ENCODE assay signal across 8 cellular contexts in genomic region chr10:76036410-76036940, GRCh38.
DNase-seq lines count a peak whose midpoint lies in the region; ATAC-seq and TF ChIP-seq lines count a peak whose summit lies in the region.

No MANE protein-coding gene starts in this region.

- peak; percentile 61 for ATAC-seq in HG03097 (IDR thresholded peaks at IDR 0.05; ENCODE audit: low FRiP score, unreplicated experiment)
- no peak for ATAC-seq in HG03439 (IDR thresholded peaks at IDR 0.05; ENCODE audit: unreplicated experiment)

- no peak overlapping the region for H3K27ac ChIP-seq in ovary

- DNase-seq in AG08396 (ENCODE audit: low spot score): peak; percentile 87
- peak; percentile 72 for DNase-seq in GM13976 (ENCODE audit: low spot score)
- DNase-seq in NOMO-1 treated with dmso at 0.1 percent for 144 hours (lab: John Stamatoyannopoulos, UW; ENCODE audit: unreplicated experiment): peak; percentile 58
- DNase-seq in activated effector memory CD4-positive, alpha-beta T cell treated with Interleukin-2 at 50 U/mL for 16 hours: peak; percentile 2
- peak; percentile 64 for DNase-seq in globus pallidus (ENCODE audit: low spot score)
- peak; percentile 74 to 87 (median 86) for DNase-seq in ovary

- TF ChIP-seq POLR2A in ovary (IDR thresholded peaks at IDR 0.05): no peak

- H3K9me3 ChIP-seq in ovary: no peaks in the 10 kb centered on the region

- no peak overlapping the region for H3K4me3 ChIP-seq in ovary

- TF ChIP-seq CTCF in GM13976 (IDR thresholded peaks at IDR 0.05; ENCODE audit: borderline replicate concordance, control extremely low read depth, extremely low read depth, insufficient read depth, missing control alignments) (peak; percentile 81), ovary (IDR thresholded peaks at IDR 0.05) (peak; percentile 75 to 89 (median 76))

- no peaks in the 10 kb centered on the region for H3K36me3 ChIP-seq in ovary

- intact Hi-C loops in ovary (cut with DNase I): loop anchor here (2.0 to 10.0 kb wide), 7 partner anchors 268 to 968 kb away; partner anchors contain the start of gene ZNF503 (in 1 of the 4)

- H3K4me1 ChIP-seq in ovary (ENCODE audit: insufficient read depth): peaks cover 7% of the 10 kb centered on the region

- in situ Hi-C loops in GM13976 (cut with MboI; ENCODE audit: low sequenced_read_pairs, unreplicated experiment): loop anchor here (25.0 kb wide), 1 partner anchor 649 kb away; no protein-coding TSS in a partner anchor

- 40 to 44% (median 41%) methylated on average over 11 of the region's 11 CpGs for WGBS in ovary, 3 donors

- no peaks in the 10 kb centered on the region for H3K27me3 ChIP-seq in ovary

- TF ChIP-seq EP300 in ovary (IDR thresholded peaks at IDR 0.05): no peak

Comparison
In these comparisons a context has a peak if more than half of its experiments do, and no peak if none do; other contexts are left out.
1. DNase-seq: peak in every context shown above with its lines; median percentile 87 in AG08396; 86 in ovary; 72 in GM13976; 64 in globus pallidus; 58 in NOMO-1 treated with dmso at 0.1 percent for 144 hours; 2 in activated effector memory CD4-positive, alpha-beta T cell treated with Interleukin-2 at 50 U/mL for 16 hours.